Comparison of ENCODE assay signal across 1 cellular context in genomic region chr1:224211262-224211962, GRCh38.
TF ChIP-seq lines count a peak whose summit lies in the region.

No MANE protein-coding gene starts in this region.

TF ChIP-seq in HEK293, 187 proteins besides CTCF, POLR2A, EP300 and RAD21 (continued from another document):
- TF ChIP-seq, protein P1, sequence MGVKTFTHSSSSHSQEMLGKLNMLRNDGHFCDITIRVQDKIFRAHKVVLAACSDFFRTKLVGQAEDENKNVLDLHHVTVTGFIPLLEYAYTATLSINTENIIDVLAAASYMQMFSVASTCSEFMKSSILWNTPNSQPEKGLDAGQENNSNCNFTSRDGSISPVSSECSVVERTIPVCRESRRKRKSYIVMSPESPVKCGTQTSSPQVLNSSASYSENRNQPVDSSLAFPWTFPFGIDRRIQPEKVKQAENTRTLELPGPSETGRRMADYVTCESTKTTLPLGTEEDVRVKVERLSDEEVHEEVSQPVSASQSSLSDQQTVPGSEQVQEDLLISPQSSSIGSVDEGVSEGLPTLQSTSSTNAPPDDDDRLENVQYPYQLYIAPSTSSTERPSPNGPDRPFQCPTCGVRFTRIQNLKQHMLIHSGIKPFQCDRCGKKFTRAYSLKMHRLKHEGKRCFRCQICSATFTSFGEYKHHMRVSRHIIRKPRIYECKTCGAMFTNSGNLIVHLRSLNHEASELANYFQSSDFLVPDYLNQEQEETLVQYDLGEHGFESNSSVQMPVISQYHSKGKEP (tag by site-specific recombination; IDR thresholded peaks at IDR 0.05): peak; percentile 86
- TF ChIP-seq ZNF394 (tag by site-specific recombination; IDR thresholded peaks at IDR 0.05; ENCODE audit: borderline replicate concordance): no peak
- peak; percentile 70 for TF ChIP-seq KLF10 (tag by site-specific recombination; IDR thresholded peaks at IDR 0.05)
- 0 out of 2 replicates have a peak, but pooled peaks have one; percentile 12 for TF ChIP-seq IKZF3 (tag by site-specific recombination; IDR thresholded peaks at IDR 0.05)
